In genomic region chr10:46539596-46540411, GRCh38 we compare ENCODE assay signal across 1 cellular context.
TF ChIP-seq lines count a peak whose summit lies in the region.

No MANE protein-coding gene starts in this region.

TF ChIP-seq in WTC11, 78 proteins besides CTCF, POLR2A, EP300 and RAD21 (continued from another document):
- no peak for TF ChIP-seq ZNF532 (CRISPR knock-in tag; IDR thresholded peaks at IDR 0.05; ENCODE audit: borderline replicate concordance)
- no peak for TF ChIP-seq AFF4 (CRISPR knock-in tag; IDR thresholded peaks at IDR 0.05; ENCODE audit: borderline replicate concordance)
- no peak for TF ChIP-seq E2F1 (CRISPR knock-in tag; IDR thresholded peaks at IDR 0.05)
- no peak for TF ChIP-seq TP53 (CRISPR knock-in tag; IDR thresholded peaks at IDR 0.05)
- no peak for TF ChIP-seq ATF1 (CRISPR knock-in tag; IDR thresholded peaks at IDR 0.05)
- no peak for TF ChIP-seq HMGA2 (CRISPR knock-in tag; IDR thresholded peaks at IDR 0.05)
- no peak for TF ChIP-seq NFYB (CRISPR knock-in tag; conservative IDR thresholded peaks at IDR 0.05; ENCODE audit: low read depth)
- TF ChIP-seq USF2 (CRISPR knock-in tag; IDR thresholded peaks at IDR 0.05): no peak
